ENCODE assay signal across 8 cellular contexts in genomic region chr6:31619805-31620585, GRCh38. TPM values are rescaled to one million over a fixed set of nuclear protein-coding genes. Genes with fewer than 3 reads are reported as not detected.
DNase-seq lines count a peak whose midpoint lies in the region; ATAC-seq and TF ChIP-seq lines count a peak whose summit lies in the region.

No MANE protein-coding gene starts in this region.

- peak overlapping the region; percentile 95 for H3K27ac Mint-ChIP-seq in activated CD4-positive, alpha-beta T cell treated with anti-CD3 and anti-CD28 coated beads, Interleukin-2, amount 10 ng/mL, durations not matched to agents 7 days and 5 days

- ATAC-seq in GM19351 (IDR thresholded peaks at IDR 0.05; ENCODE audit: unreplicated experiment) (peak; percentile 82), HG03520 (IDR thresholded peaks at IDR 0.05; ENCODE audit: unreplicated experiment) (peak; percentile 67), left colon (peak; percentile 88)

- H3K27ac ChIP-seq in coronary artery, result peak overlapping the region; percentile 97 to 98

- peaks cover 42% of the 10 kb centered on the region for H3K36me3 Mint-ChIP-seq in activated CD4-positive, alpha-beta T cell treated with anti-CD3 and anti-CD28 coated beads, Interleukin-2, amount 10 ng/mL, durations not matched to agents 7 days and 5 days (ENCODE audit: low read depth)

- POLR2A ChIA-PET in activated CD4-positive, alpha-beta T cell treated with anti-CD3 and anti-CD28 coated beads, Interleukin-2, amount 10 ng/mL, durations not matched to agents 7 days and 5 days (lab: Charles Lee), result interaction anchor here (0.6 to 0.7 kb wide), 2 partner anchors 10 to 45 kb away, joined by 3 to 4 read pairs; partner anchors contain the start of gene GPANK1

- no peak for TF ChIP-seq CTCF in coronary artery (IDR thresholded peaks at IDR 0.05)

- peaks cover 51% of the 10 kb centered on the region for H3K4me1 Mint-ChIP-seq in activated CD4-positive, alpha-beta T cell treated with anti-CD3 and anti-CD28 coated beads, Interleukin-2, amount 10 ng/mL, durations not matched to agents 7 days and 5 days

- intact Hi-C loops in left colon (cut with DNase I, micrococcal nuclease), result no loop called here

- H3K4me3 Mint-ChIP-seq in activated CD4-positive, alpha-beta T cell treated with anti-CD3 and anti-CD28 coated beads, Interleukin-2, amount 10 ng/mL, durations not matched to agents 7 days and 5 days, result peak overlapping the region; percentile 86

- CTCF ChIA-PET in activated CD4-positive, alpha-beta T cell treated with anti-CD3 and anti-CD28 coated beads, Interleukin-2, amount 10 ng/mL, durations not matched to agents 7 days and 5 days (lab: Charles Lee), result interaction anchor here (0.6 to 3.5 kb wide), 5 partner anchors 22 to 145 kb away, joined by 3 to 12 read pairs (median 3); partner anchors contain the start of genes ATP6V1G2, LTB and TNF

- peak overlapping the region; percentile 89 for H3K4me3 ChIP-seq in coronary artery

- no peaks in the 10 kb centered on the region for H3K27me3 Mint-ChIP-seq in activated CD4-positive, alpha-beta T cell treated with anti-CD3 and anti-CD28 coated beads, Interleukin-2, amount 10 ng/mL, durations not matched to agents 7 days and 5 days

- no peaks in the 10 kb centered on the region for H3K9me3 Mint-ChIP-seq in activated CD4-positive, alpha-beta T cell treated with anti-CD3 and anti-CD28 coated beads, Interleukin-2, amount 10 ng/mL, durations not matched to agents 7 days and 5 days

- DNase-seq in C1 segment of cervical spinal cord (lab: John Stamatoyannopoulos, UW) (peak; percentile 92 to 100 (median 98)), NCI-H526 treated with DMSO at 0.1 percent for 48 hours (lab: John Stamatoyannopoulos, UW) (peak; percentile 98), coronary artery (ENCODE audit: low spot score) (peak; percentile 99), left colon (peak; percentile 98 to 99)
- DNase-seq in activated CD4-positive, alpha-beta T cell treated with anti-CD3 and anti-CD28 coated beads, Interleukin-2, amount 10 ng/mL, durations not matched to agents 7 days and 5 days, result peak; percentile 98
- DNase-seq in stimulated activated CD4-positive, alpha-beta T cell treated with anti-CD3 and anti-CD28 coated beads, Interleukin-1b, Interleukin-23, amount 100 ng/mL, for 4 hours (ENCODE audit: low read depth in 2 of 2), result peak; percentile 88 to 96

RNA-seq across cellular contexts. Expression of gene PRRC2A, which starts 0.5 kb away (rescaled TPM):
- total RNA-seq in activated CD4-positive, alpha-beta T cell treated with anti-CD3 and anti-CD28 coated beads, Interleukin-2, amount 10 ng/mL, durations not matched to agents 7 days and 5 days, result 100 to 1,000 TPM; 240 to 246 TPM
- total RNA-seq in left colon, result 100 to 1,000 TPM in 1 of 2 donors, 10 to 100 TPM in 1; 92.9 to 110 TPM

RNA-seq across cellular contexts. Expression of gene AIF1, which starts 5.0 kb away (rescaled TPM):
- 10 to 100 TPM; 48.0 to 54.2 TPM for total RNA-seq in activated CD4-positive, alpha-beta T cell treated with anti-CD3 and anti-CD28 coated beads, Interleukin-2, amount 10 ng/mL, durations not matched to agents 7 days and 5 days
- total RNA-seq in left colon, result 10 to 100 TPM in 1 of 2 donors, 1 to 10 TPM in 1; 5.2 to 15.0 TPM

RNA-seq across cellular contexts. Expression of gene NCR3, which starts 27.2 kb away (rescaled TPM):
- total RNA-seq in activated CD4-positive, alpha-beta T cell treated with anti-CD3 and anti-CD28 coated beads, Interleukin-2, amount 10 ng/mL, durations not matched to agents 7 days and 5 days, result 10 to 100 TPM; 20.0 to 23.8 TPM
- 1 to 10 TPM in 1 of 2 donors, not detected in 1; 1.1 TPM for total RNA-seq in left colon

RNA-seq across cellular contexts. Expression of gene BAG6, which starts 32.5 kb away (rescaled TPM):
- total RNA-seq in activated CD4-positive, alpha-beta T cell treated with anti-CD3 and anti-CD28 coated beads, Interleukin-2, amount 10 ng/mL, durations not matched to agents 7 days and 5 days, result 100 to 1,000 TPM; 268 to 286 TPM
- 100 to 1,000 TPM; 272 to 282 TPM for total RNA-seq in left colon

RNA-seq across cellular contexts. Expression of gene LST1, which starts 33.9 kb away (rescaled TPM):
- total RNA-seq in activated CD4-positive, alpha-beta T cell treated with anti-CD3 and anti-CD28 coated beads, Interleukin-2, amount 10 ng/mL, durations not matched to agents 7 days and 5 days, result 10 to 100 TPM; 33.3 to 36.8 TPM
- 1 to 10 TPM; 2.4 to 5.8 TPM for total RNA-seq in left colon

Comparison
In these comparisons a context has a peak if more than half of its experiments do, and no peak if none do; other contexts are left out.
1. Peak in every context shown above with its lines: DNase-seq, ATAC-seq, H3K4me3 ChIP-seq and H3K27ac ChIP-seq.
2. RNA of gene NCR3, which starts 27.2 kb away (total RNA-seq): 20.0 to 23.8 TPM in activated CD4-positive, alpha-beta T cell treated with anti-CD3 and anti-CD28 coated beads, Interleukin-2, amount 10 ng/mL, durations not matched to agents 7 days and 5 days; 1.1 TPM in left colon; every median in the first group is over 10 times any median in the second.